In the genomic region with DNA sequence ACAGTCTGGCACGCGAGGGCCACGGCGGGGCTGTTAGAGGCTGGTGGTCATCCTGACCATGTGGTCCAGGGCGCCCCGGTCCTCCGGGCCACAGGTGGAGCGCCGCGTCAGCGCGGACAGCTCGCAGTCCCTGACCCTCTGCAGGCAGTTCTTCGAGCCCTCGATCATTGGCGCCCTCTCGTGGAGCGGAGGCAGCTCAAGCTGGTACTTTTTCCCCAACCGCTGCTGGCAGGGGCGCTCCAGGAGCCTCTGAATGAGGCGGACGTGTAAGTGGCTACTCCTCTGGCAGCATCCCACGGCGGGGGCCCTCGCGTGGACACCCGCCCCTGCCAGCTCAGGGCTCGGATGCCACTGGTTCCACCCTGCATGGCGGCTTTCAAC, we compare ENCODE assay signal across 8 cellular contexts.
DNase-seq lines count a peak whose midpoint lies in the region; ATAC-seq and TF ChIP-seq lines count a peak whose summit lies in the region.
"Not testable (repeated sequence)": the region's sequence is repeated elsewhere in the genome, so short reads cannot be mapped to it uniquely, and the experiment has no call there.

No MANE protein-coding gene starts in this region.

- H3K27me3 Mint-ChIP-seq in activated CD4-positive, alpha-beta T cell treated with anti-CD3 and anti-CD28 coated beads, Interleukin-2, amount 10 ng/mL, durations not matched to agents 24 days and 14 days; osteocyte (ENCODE audit: unreplicated experiment): not testable (repeated sequence)

- TF ChIP-seq POLR2A in right lobe of liver (IDR thresholded peaks at IDR 0.05); suprapubic skin (IDR thresholded peaks at IDR 0.05): not testable (repeated sequence)

- not testable (repeated sequence) for H3K4me1 ChIP-seq in left ventricle myocardium inferior, right lobe of liver, suprapubic skin, upper lobe of right lung

- TF ChIP-seq EP300 in suprapubic skin (IDR thresholded peaks at IDR 0.05) = not testable (repeated sequence)

- not testable (repeated sequence) for H3K27me3 ChIP-seq in left ventricle myocardium inferior (ENCODE audit: low read depth); right lobe of liver; suprapubic skin; upper lobe of right lung

- H3K4me3 ChIP-seq in coronary artery, left ventricle myocardium inferior, right lobe of liver, suprapubic skin, upper lobe of right lung: not testable (repeated sequence)

- H3K36me3 ChIP-seq in left ventricle myocardium inferior, right lobe of liver, suprapubic skin, upper lobe of right lung: not testable (repeated sequence)

- H3K27ac ChIP-seq in coronary artery; left ventricle myocardium inferior (replicated peaks); right lobe of liver; suprapubic skin; upper lobe of right lung: not testable (repeated sequence)

- H3K9me3 ChIP-seq in left ventricle myocardium inferior (replicated peaks); right lobe of liver; suprapubic skin; upper lobe of right lung: not testable (repeated sequence)

- whole genome bisulfite sequencing in right lobe of liver (ENCODE audit: insufficient coverage, low coverage, low lambda C conversion rate, missing lambda C conversion rate) = 76% methylated on average over 10 of the region's 29 CpGs
- WGBS in suprapubic skin = 81% methylated on average over 9 of the region's 29 CpGs

- TF ChIP-seq CTCF in coronary artery (IDR thresholded peaks at IDR 0.05); left ventricle myocardium inferior (IDR thresholded peaks at IDR 0.05; ENCODE audit: borderline replicate concordance); right lobe of liver (IDR thresholded peaks at IDR 0.05); osteocyte (IDR thresholded peaks at IDR 0.05); suprapubic skin (IDR thresholded peaks at IDR 0.05); upper lobe of right lung (IDR thresholded peaks at IDR 0.05): not testable (repeated sequence)

- not testable (repeated sequence) for H3K9me3 Mint-ChIP-seq in activated CD4-positive, alpha-beta T cell treated with anti-CD3 and anti-CD28 coated beads, Interleukin-2, amount 10 ng/mL, durations not matched to agents 24 days and 14 days
- H3K9me3 Mint-ChIP-seq in osteocyte (ENCODE audit: unreplicated experiment) = peaks cover 11% of the 10 kb centered on the region

- not testable (repeated sequence) for H3K4me1 Mint-ChIP-seq in activated CD4-positive, alpha-beta T cell treated with anti-CD3 and anti-CD28 coated beads, Interleukin-2, amount 10 ng/mL, durations not matched to agents 24 days and 14 days; osteocyte (ENCODE audit: unreplicated experiment)

- H3K36me3 Mint-ChIP-seq in activated CD4-positive, alpha-beta T cell treated with anti-CD3 and anti-CD28 coated beads, Interleukin-2, amount 10 ng/mL, durations not matched to agents 24 days and 14 days (ENCODE audit: low read depth); osteocyte (ENCODE audit: unreplicated experiment): not testable (repeated sequence)

- not testable (repeated sequence) for H3K27ac Mint-ChIP-seq in activated CD4-positive, alpha-beta T cell treated with anti-CD3 and anti-CD28 coated beads, Interleukin-2, amount 10 ng/mL, durations not matched to agents 24 days and 14 days; osteocyte (ENCODE audit: unreplicated experiment)

- intact Hi-C loops in activated CD4-positive, alpha-beta T cell treated with anti-CD3 and anti-CD28 coated beads, Interleukin-2, amount 10 ng/mL, durations not matched to agents 24 days and 14 days (cut with micrococcal nuclease); left ventricle myocardium inferior (cut with micrococcal nuclease); right lobe of liver (cut with DNase I); upper lobe of right lung (cut with DNase I): not testable (repeated sequence)

- DNase-seq in NCI-H748 (lab: John Stamatoyannopoulos, UW; ENCODE audit: unreplicated experiment) (peak; percentile 24), coronary artery (ENCODE audit: low spot score) (peak; percentile 49), left ventricle myocardium inferior (peak; percentile 5), right lobe of liver (peak in 2 of 3 donors; percentile 28 to 46), osteocyte (ENCODE audit: extremely low spot score, unreplicated experiment) (peak; percentile 82), suprapubic skin (ENCODE audit: low spot score in 2 of 2) (peak; percentile 33 to 74), upper lobe of right lung (peak; percentile 58)
- peak; percentile 43 for DNase-seq in activated CD4-positive, alpha-beta T cell treated with anti-CD3 and anti-CD28 coated beads, Interleukin-2, amount 10 ng/mL, durations not matched to agents 24 days and 14 days

- H3K4me3 Mint-ChIP-seq in activated CD4-positive, alpha-beta T cell treated with anti-CD3 and anti-CD28 coated beads, Interleukin-2, amount 10 ng/mL, durations not matched to agents 24 days and 14 days; osteocyte (ENCODE audit: unreplicated experiment): not testable (repeated sequence)

- not testable (repeated sequence) for ATAC-seq in right lobe of liver, upper lobe of right lung

Comparison
In these comparisons a context has a peak if more than half of its experiments do, and no peak if none do; other contexts are left out.
1. DNase-seq: peak in every context shown above with its lines; median percentile 82 in osteocyte; 58 in upper lobe of right lung; 54 in suprapubic skin; 49 in coronary artery; 43 in activated CD4-positive, alpha-beta T cell treated with anti-CD3 and anti-CD28 coated beads, Interleukin-2, amount 10 ng/mL, durations not matched to agents 24 days and 14 days; 37 in right lobe of liver; 24 in NCI-H748; 5 in left ventricle myocardium inferior.